In genomic region chr13:46286972-46287371, GRCh38 we compare ENCODE assay signal across 34 cellular contexts.
"Had no signal": no experiment of that assay in that cellular context is flagged by ENCODE, and none has a peak within 500 bp of the region (broad histone marks: within the 10 kb centered on the region; RNA-seq: fewer than 3 reads in every experiment).

No MANE protein-coding gene starts in this region.

- DNase-seq: activated CD4-positive, alpha-beta memory T cell treated with anti-CD3 and anti-CD28 coated beads, Interleukin-2, amount 10 ng/mL, durations not matched to agents 7 days and 5 days; activated CD4-positive, alpha-beta T cell treated with anti-CD3 and anti-CD28 coated beads for 1 hour; activated CD4-positive, alpha-beta T cell treated with anti-CD3 and anti-CD28 coated beads for 48 hours; activated CD4-positive, CD25-positive, alpha-beta regulatory T cell; activated CD8-positive, alpha-beta memory T cell treated with anti-CD3 and anti-CD28 coated beads for 24 hours; activated CD8-positive, alpha-beta memory T cell treated with anti-CD3 and anti-CD28 coated beads, Interleukin-2, amount 10 ng/mL, durations not matched to agents 7 days and 5 days; activated CD8-positive, alpha-beta memory T cell treated with anti-CD3 and anti-CD28 coated beads, Interleukin-2, amount 50 U/mL, for 48 hours; activated effector memory CD4-positive, alpha-beta T cell treated with Interleukin-2 at 50 U/mL for 16 hours; activated naive CD4-positive, alpha-beta T cell treated with anti-CD3 and anti-CD28 coated beads, Interleukin-2, amount 10 ng/mL, durations not matched to agents 7 days and 5 days; activated T-cell treated with anti-CD3 and anti-CD28 coated beads, Interleukin-2, amount 50 U/mL, for 48 hours; central memory CD4-positive, alpha-beta T cell; KG1; MM.1S; MV-4-11; NCI-H1092; NCI-H1417; NCI-H146; NCI-H187; NCI-H2029 treated with DMSO at 0.1 percent for 48 hours; NCI-H2107; NCI-H2171; NCI-H510A; NCI-H526; NCI-H748 treated with DMSO at 0.1 percent for 48 hours; SHP77; SJCRH30; T-cell; T-helper 17 cell had no signal

- H3K4me1 Mint-ChIP-seq: brain, IgD-negative memory B cell, T-helper 17 cell had no signal

- H3K27ac ChIP-seq: SJCRH30, VCaP had no signal

- H3K4me1 ChIP-seq: SJCRH30 had no signal

- H3K27me3 Mint-ChIP-seq: activated CD4-positive, alpha-beta memory T cell treated with anti-CD3 and anti-CD28 coated beads, Interleukin-2, amount 10 ng/mL, durations not matched to agents 7 days and 5 days; activated CD8-positive, alpha-beta memory T cell treated with anti-CD3 and anti-CD28 coated beads, Interleukin-2, amount 10 ng/mL, durations not matched to agents 7 days and 5 days; activated naive CD8-positive, alpha-beta T cell; brain; IgD-negative memory B cell; T-cell; T-helper 17 cell had no signal

- H3K27ac Mint-ChIP-seq: activated CD4-positive, alpha-beta memory T cell treated with anti-CD3 and anti-CD28 coated beads, Interleukin-2, amount 10 ng/mL, durations not matched to agents 7 days and 5 days; activated CD8-positive, alpha-beta memory T cell treated with anti-CD3 and anti-CD28 coated beads, Interleukin-2, amount 10 ng/mL, durations not matched to agents 7 days and 5 days; activated naive CD4-positive, alpha-beta T cell treated with anti-CD3 and anti-CD28 coated beads, Interleukin-2, amount 10 ng/mL, durations not matched to agents 7 days and 5 days; activated naive CD8-positive, alpha-beta T cell; brain; IgD-negative memory B cell; T-cell; T-helper 17 cell had no signal

- ATAC-seq: activated CD8-positive, alpha-beta memory T cell treated with anti-CD3 and anti-CD28 coated beads, Interleukin-2, amount 10 ng/mL, durations not matched to agents 7 days and 5 days; Panc1; SK-N-SH treated with all-trans-retinoic acid at 6 μM for 48 hours; T-cell; T-helper 17 cell had no signal

- H3K36me3 ChIP-seq: SJCRH30 had no signal

- H3K4me3 Mint-ChIP-seq: activated CD4-positive, alpha-beta memory T cell treated with anti-CD3 and anti-CD28 coated beads, Interleukin-2, amount 10 ng/mL, durations not matched to agents 7 days and 5 days; activated CD8-positive, alpha-beta memory T cell treated with anti-CD3 and anti-CD28 coated beads, Interleukin-2, amount 10 ng/mL, durations not matched to agents 7 days and 5 days; activated naive CD4-positive, alpha-beta T cell treated with anti-CD3 and anti-CD28 coated beads, Interleukin-2, amount 10 ng/mL, durations not matched to agents 7 days and 5 days; activated naive CD8-positive, alpha-beta T cell; brain; IgD-negative memory B cell; T-cell; T-helper 17 cell had no signal

- H3K36me3 Mint-ChIP-seq: activated CD8-positive, alpha-beta memory T cell treated with anti-CD3 and anti-CD28 coated beads, Interleukin-2, amount 10 ng/mL, durations not matched to agents 7 days and 5 days; activated naive CD4-positive, alpha-beta T cell treated with anti-CD3 and anti-CD28 coated beads, Interleukin-2, amount 10 ng/mL, durations not matched to agents 7 days and 5 days; activated naive CD8-positive, alpha-beta T cell; brain; IgD-negative memory B cell; T-cell had no signal

- H3K4me3 ChIP-seq: SJCRH30 had no signal

- H3K27me3 ChIP-seq: SJCRH30 had no signal

- H3K9me3 ChIP-seq: SJCRH30 had no signal

- H3K9me3 Mint-ChIP-seq: activated CD4-positive, alpha-beta memory T cell treated with anti-CD3 and anti-CD28 coated beads, Interleukin-2, amount 10 ng/mL, durations not matched to agents 7 days and 5 days; activated naive CD4-positive, alpha-beta T cell treated with anti-CD3 and anti-CD28 coated beads, Interleukin-2, amount 10 ng/mL, durations not matched to agents 7 days and 5 days; brain; IgD-negative memory B cell; T-cell had no signal
